11 cellular contexts compared by ENCODE assay signal in the genomic region with DNA sequence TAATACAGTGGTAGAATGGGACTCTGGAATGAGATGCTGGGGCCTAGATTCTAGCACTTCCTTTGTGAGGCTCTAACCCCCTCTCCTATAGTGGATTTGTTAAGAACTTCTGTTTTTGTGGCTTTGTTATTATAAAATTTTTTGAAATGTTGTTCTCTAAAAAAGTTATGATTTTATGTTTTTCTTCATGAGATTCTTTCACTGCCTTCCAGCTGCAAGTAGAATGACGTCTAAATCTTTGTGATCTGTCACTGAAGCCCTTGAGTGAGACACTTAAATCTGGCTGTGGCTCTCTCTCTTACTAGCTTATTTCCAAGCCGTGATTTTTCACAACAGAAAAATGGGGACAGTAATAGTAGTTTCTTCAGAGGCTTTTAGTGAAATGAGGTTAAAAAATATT. TPM values are rescaled to one million over a fixed set of nuclear protein-coding genes. Genes with fewer than 3 reads are reported as not detected.
DNase-seq lines count a peak whose midpoint lies in the region; ATAC-seq and TF ChIP-seq lines count a peak whose summit lies in the region.
"Had no signal": no experiment of that assay in that cellular context is flagged by ENCODE, and none has a peak within 500 bp of the region (broad histone marks: within the 10 kb centered on the region; RNA-seq: fewer than 3 reads in every experiment).

No MANE protein-coding gene starts in this region.

- POLR2A ChIA-PET in GM10248 (lab: Yijun Ruan, JAX): interaction anchor here (0.6 to 0.7 kb wide), 2 partner anchors 29 to 368 kb away, joined by 3 to 5 read pairs; no protein-coding TSS in a partner anchor

- no peaks in the 10 kb centered on the region for H3K27me3 Mint-ChIP-seq in activated naive CD4-positive, alpha-beta T cell treated with anti-CD3 and anti-CD28 coated beads, Interleukin-2, amount 50 U/mL, for 24 hours
- H3K27me3 Mint-ChIP-seq in T-helper 2 cell treated with Interferon-gamma antibody and Interleukin-4, amounts not matched to agents 5 μg/mL and 100 μg/mL, for 36 hours (ENCODE audit: low read depth): no peaks in the 10 kb centered on the region

- H3K27ac ChIP-seq in left lung (peak overlapping the region; percentile 95 to 99), upper lobe of left lung (peak overlapping the region; percentile 92 to 96 (median 93))
- H3K27ac ChIP-seq: C4-2B had no signal

- no peak for TF ChIP-seq EP300 in upper lobe of left lung (IDR thresholded peaks at IDR 0.05)

- H3K4me1 ChIP-seq in left lung (peaks cover 18 to 74% of the 10 kb centered on the region in 2 donors), upper lobe of left lung (peaks cover 40 to 47% (median 45%) of the 10 kb centered on the region in 4 donors)

- peak overlapping the region; percentile 91 for H3K4me3 Mint-ChIP-seq in activated naive CD4-positive, alpha-beta T cell treated with anti-CD3 and anti-CD28 coated beads, Interleukin-2, amount 50 U/mL, for 24 hours
- H3K4me3 Mint-ChIP-seq in T-helper 2 cell treated with Interferon-gamma antibody and Interleukin-4, amounts not matched to agents 5 μg/mL and 100 μg/mL, for 36 hours: peak overlapping the region; percentile 100
- H3K4me3 Mint-ChIP-seq: brain had no signal

- peaks cover 7% of the 10 kb centered on the region for H3K36me3 Mint-ChIP-seq in activated naive CD4-positive, alpha-beta T cell treated with anti-CD3 and anti-CD28 coated beads, Interleukin-2, amount 50 U/mL, for 24 hours
- peaks cover 35% of the 10 kb centered on the region for H3K36me3 Mint-ChIP-seq in T-helper 2 cell treated with Interferon-gamma antibody and Interleukin-4, amounts not matched to agents 5 μg/mL and 100 μg/mL, for 36 hours (ENCODE audit: low read depth)
- H3K36me3 Mint-ChIP-seq: brain had no signal

- H3K36me3 ChIP-seq in left lung (peaks cover 0 to 5% of the 10 kb centered on the region in 2 donors), upper lobe of left lung (peaks cover 0 to 7% (median 2%) of the 10 kb centered on the region in 4 donors)

- peaks cover 84% of the 10 kb centered on the region for H3K4me1 Mint-ChIP-seq in activated naive CD4-positive, alpha-beta T cell treated with anti-CD3 and anti-CD28 coated beads, Interleukin-2, amount 50 U/mL, for 24 hours
- peaks cover 66% of the 10 kb centered on the region for H3K4me1 Mint-ChIP-seq in T-helper 2 cell treated with Interferon-gamma antibody and Interleukin-4, amounts not matched to agents 5 μg/mL and 100 μg/mL, for 36 hours (ENCODE audit: low read depth)

- H3K9me3 ChIP-seq in left lung (no peaks in the 10 kb centered on the region), upper lobe of left lung (no peaks in the 10 kb centered on the region)

- ATAC-seq in left lung: no peak
- no peak for ATAC-seq in upper lobe of left lung (ENCODE audit: low FRiP score in 2 of 2)

- peak overlapping the region; percentile 91 for H3K27ac Mint-ChIP-seq in activated naive CD4-positive, alpha-beta T cell treated with anti-CD3 and anti-CD28 coated beads, Interleukin-2, amount 50 U/mL, for 24 hours
- peak overlapping the region; percentile 99 for H3K27ac Mint-ChIP-seq in T-helper 2 cell treated with Interferon-gamma antibody and Interleukin-4, amounts not matched to agents 5 μg/mL and 100 μg/mL, for 36 hours
- H3K27ac Mint-ChIP-seq: brain had no signal

- CTCF ChIA-PET in GM10248 (lab: Yijun Ruan, JAX): interaction anchor here (1.4 to 3.0 kb wide), 4 partner anchors 11 to 29 kb away, joined by 3 to 21 read pairs (median 10); no protein-coding TSS in a partner anchor

- TF ChIP-seq CTCF in left lung (IDR thresholded peaks at IDR 0.05) (no peak), upper lobe of left lung (IDR thresholded peaks at IDR 0.05) (no peak), GM10248 (IDR thresholded peaks at IDR 0.05; ENCODE audit: control extremely low read depth, extremely low read depth, low read depth, missing control alignments) (no peak)

- H3K9me3 Mint-ChIP-seq in activated naive CD4-positive, alpha-beta T cell treated with anti-CD3 and anti-CD28 coated beads, Interleukin-2, amount 50 U/mL, for 24 hours: no peaks in the 10 kb centered on the region
- no peaks in the 10 kb centered on the region for H3K9me3 Mint-ChIP-seq in T-helper 2 cell treated with Interferon-gamma antibody and Interleukin-4, amounts not matched to agents 5 μg/mL and 100 μg/mL, for 36 hours
- H3K9me3 Mint-ChIP-seq: brain had no signal

- no peak for TF ChIP-seq POLR2A in upper lobe of left lung (IDR thresholded peaks at IDR 0.05)

- intact Hi-C loops in left lung (cut with DNase I): no loop called here

- WGBS in upper lobe of left lung, 2 donors: 40 to 50% methylated on average over 2 of the region's 2 CpGs

- H3K27me3 ChIP-seq in left lung (no peaks in the 10 kb centered on the region), upper lobe of left lung (no peaks in the 10 kb centered on the region)

- H3K4me3 ChIP-seq in left lung (peak overlapping the region in 1 of 2 donors; percentile 60), upper lobe of left lung (peak overlapping the region in 3 of 4 donors; percentile 29 to 48 (median 41))

- DNase-seq in activated naive CD4-positive, alpha-beta T cell treated with Interleukin-2 at 50 U/mL for 16 hours: no peak
- no peak for DNase-seq in T-helper 2 cell treated with Interferon-gamma antibody and Interleukin-4, amounts not matched to agents 5 μg/mL and 100 μg/mL, for 36 hours (ENCODE audit: low spot score)
- DNase-seq in left lung (no peak), upper lobe of left lung (no peak), GM10248 (ENCODE audit: extremely low spot score) (no peak), AML-193 (lab: John Stamatoyannopoulos, UW) (no peak)
- no peak for DNase-seq in stimulated activated CD4-positive, alpha-beta T cell treated with anti-CD3 and anti-CD28 coated beads, Interleukin-12 subunit alpha, Interleukin-12 subunit beta, amount 100 ng/mL, for 4 hours
- DNase-seq: NCI-H2029 had no signal

RNA-seq across cellular contexts. Expression of gene CASP8, which starts 1.6 kb away (rescaled TPM):
- total RNA-seq in left lung: 10 to 100 TPM; 26.3 to 40.4 TPM
- total RNA-seq in upper lobe of left lung: 10 to 100 TPM; 23.7 to 81.7 (median 40.6) TPM
